Comparison of ENCODE assay signal across 1 cellular context in the genomic region with DNA sequence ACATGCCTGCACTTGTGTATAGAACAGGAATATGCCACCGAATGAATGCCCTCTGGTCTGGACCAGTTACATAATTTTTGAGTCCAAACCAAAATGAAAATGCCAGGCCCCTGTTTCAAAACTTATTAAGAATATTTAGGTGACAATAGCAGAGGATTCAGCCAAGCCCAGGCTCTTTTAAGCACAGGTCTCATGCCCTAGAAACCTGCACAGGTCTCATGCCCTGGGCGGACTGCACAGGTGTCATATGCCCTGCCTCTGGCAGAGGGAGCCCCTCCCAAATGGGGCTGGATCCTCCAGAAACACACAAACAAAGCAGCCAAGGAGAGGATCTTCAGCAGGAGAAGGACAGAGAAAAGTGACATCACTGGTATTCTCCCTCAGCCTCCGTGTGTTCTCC.
TF ChIP-seq lines count a peak whose summit lies in the region.

No MANE protein-coding gene starts in this region.

TF ChIP-seq in GM23338, 12 proteins besides CTCF, POLR2A, EP300 and RAD21 (continued from another document):
- TF ChIP-seq, protein P1, sequence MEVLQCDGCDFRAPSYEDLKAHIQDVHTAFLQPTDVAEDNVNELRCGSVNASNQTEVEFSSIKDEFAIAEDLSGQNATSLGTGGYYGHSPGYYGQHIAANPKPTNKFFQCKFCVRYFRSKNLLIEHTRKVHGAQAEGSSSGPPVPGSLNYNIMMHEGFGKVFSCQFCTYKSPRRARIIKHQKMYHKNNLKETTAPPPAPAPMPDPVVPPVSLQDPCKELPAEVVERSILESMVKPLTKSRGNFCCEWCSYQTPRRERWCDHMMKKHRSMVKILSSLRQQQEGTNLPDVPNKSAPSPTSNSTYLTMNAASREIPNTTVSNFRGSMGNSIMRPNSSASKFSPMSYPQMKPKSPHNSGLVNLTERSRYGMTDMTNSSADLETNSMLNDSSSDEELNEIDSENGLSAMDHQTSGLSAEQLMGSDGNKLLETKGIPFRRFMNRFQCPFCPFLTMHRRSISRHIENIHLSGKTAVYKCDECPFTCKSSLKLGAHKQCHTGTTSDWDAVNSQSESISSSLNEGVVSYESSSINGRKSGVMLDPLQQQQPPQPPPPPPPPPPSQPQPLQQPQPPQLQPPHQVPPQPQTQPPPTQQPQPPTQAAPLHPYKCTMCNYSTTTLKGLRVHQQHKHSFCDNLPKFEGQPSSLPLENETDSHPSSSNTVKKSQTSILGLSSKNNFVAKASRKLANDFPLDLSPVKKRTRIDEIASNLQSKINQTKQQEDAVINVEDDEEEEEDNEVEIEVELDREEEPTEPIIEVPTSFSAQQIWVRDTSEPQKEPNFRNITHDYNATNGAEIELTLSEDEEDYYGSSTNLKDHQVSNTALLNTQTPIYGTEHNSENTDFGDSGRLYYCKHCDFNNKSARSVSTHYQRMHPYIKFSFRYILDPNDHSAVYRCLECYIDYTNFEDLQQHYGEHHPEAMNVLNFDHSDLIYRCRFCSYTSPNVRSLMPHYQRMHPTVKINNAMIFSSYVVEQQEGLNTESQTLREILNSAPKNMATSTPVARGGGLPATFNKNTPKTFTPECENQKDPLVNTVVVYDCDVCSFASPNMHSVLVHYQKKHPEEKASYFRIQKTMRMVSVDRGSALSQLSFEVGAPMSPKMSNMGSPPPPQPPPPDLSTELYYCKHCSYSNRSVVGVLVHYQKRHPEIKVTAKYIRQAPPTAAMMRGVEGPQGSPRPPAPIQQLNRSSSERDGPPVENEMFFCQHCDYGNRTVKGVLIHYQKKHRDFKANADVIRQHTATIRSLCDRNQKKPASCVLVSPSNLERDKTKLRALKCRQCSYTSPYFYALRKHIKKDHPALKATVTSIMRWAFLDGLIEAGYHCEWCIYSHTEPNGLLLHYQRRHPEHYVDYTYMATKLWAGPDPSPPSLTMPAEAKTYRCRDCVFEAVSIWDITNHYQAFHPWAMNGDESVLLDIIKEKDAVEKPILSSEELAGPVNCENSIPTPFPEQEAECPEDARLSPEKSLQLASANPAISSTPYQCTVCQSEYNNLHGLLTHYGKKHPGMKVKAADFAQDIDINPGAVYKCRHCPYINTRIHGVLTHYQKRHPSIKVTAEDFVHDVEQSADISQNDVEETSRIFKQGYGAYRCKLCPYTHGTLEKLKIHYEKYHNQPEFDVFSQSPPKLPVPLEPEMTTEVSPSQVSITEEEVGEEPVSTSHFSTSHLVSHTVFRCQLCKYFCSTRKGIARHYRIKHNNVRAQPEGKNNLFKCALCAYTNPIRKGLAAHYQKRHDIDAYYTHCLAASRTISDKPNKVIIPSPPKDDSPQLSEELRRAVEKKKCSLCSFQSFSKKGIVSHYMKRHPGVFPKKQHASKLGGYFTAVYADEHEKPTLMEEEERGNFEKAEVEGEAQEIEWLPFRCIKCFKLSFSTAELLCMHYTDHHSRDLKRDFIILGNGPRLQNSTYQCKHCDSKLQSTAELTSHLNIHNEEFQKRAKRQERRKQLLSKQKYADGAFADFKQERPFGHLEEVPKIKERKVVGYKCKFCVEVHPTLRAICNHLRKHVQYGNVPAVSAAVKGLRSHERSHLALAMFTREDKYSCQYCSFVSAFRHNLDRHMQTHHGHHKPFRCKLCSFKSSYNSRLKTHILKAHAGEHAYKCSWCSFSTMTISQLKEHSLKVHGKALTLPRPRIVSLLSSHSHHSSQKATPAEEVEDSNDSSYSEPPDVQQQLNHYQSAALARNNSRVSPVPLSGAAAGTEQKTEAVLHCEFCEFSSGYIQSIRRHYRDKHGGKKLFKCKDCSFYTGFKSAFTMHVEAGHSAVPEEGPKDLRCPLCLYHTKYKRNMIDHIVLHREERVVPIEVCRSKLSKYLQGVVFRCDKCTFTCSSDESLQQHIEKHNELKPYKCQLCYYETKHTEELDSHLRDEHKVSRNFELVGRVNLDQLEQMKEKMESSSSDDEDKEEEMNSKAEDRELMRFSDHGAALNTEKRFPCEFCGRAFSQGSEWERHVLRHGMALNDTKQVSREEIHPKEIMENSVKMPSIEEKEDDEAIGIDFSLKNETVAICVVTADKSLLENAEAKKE (CRISPR knock-in tag; IDR thresholded peaks at IDR 0.05): no peak
- no peak for TF ChIP-seq EZH2 (IDR thresholded peaks at IDR 0.05; ENCODE audit: low read depth, unreplicated experiment)
- no peak for TF ChIP-seq ZNF331 (CRISPR knock-in tag; IDR thresholded peaks at IDR 0.05; ENCODE audit: low read depth)
- no peak for TF ChIP-seq JUNB (IDR thresholded peaks at IDR 0.05; ENCODE audit: unreplicated experiment)
